Comparison of ENCODE assay signal across 2 cellular contexts in genomic region chr10:7788640-7789335, GRCh38.
TF ChIP-seq lines count a peak whose summit lies in the region.

No MANE protein-coding gene starts in this region.

TF ChIP-seq in HCT116, 20 proteins besides CTCF, POLR2A, EP300 and RAD21:
- no peak for TF ChIP-seq MAX (IDR thresholded peaks at IDR 0.05)
- TF ChIP-seq REST (IDR thresholded peaks at IDR 0.05; ENCODE audit: low read depth): no peak
- no peak for TF ChIP-seq ZBTB33 (IDR thresholded peaks at IDR 0.05; ENCODE audit: extremely low read depth, insufficient replicate concordance, low read length)
- TF ChIP-seq EGR1 (IDR thresholded peaks at IDR 0.05; ENCODE audit: low read depth): no peak
- no peak for TF ChIP-seq ELF1 (IDR thresholded peaks at IDR 0.05; ENCODE audit: borderline replicate concordance, low read depth)
- TF ChIP-seq ZFX (IDR thresholded peaks at IDR 0.05): no peak
- no peak for TF ChIP-seq ATF3 (IDR thresholded peaks at IDR 0.05)
- no peak for TF ChIP-seq CBX3 (IDR thresholded peaks at IDR 0.05; ENCODE audit: low read depth)
- no peak for TF ChIP-seq JUND (IDR thresholded peaks at IDR 0.05)
- no peak for TF ChIP-seq SP1 (IDR thresholded peaks at IDR 0.05; ENCODE audit: low read depth)
- no peak for TF ChIP-seq YY1 (IDR thresholded peaks at IDR 0.05; ENCODE audit: extremely low read depth, insufficient replicate concordance, low read depth, low read length)
- TF ChIP-seq EZH2phosphoT487 (IDR thresholded peaks at IDR 0.05; ENCODE audit: borderline replicate concordance): no peak
- no peak for TF ChIP-seq SIN3A (IDR thresholded peaks at IDR 0.05; ENCODE audit: low read depth)
- TF ChIP-seq SRF (IDR thresholded peaks at IDR 0.05; ENCODE audit: low read depth): no peak
- TF ChIP-seq EZH2 (IDR thresholded peaks at IDR 0.05): no peak
- TF ChIP-seq FOSL1 (IDR thresholded peaks at IDR 0.05; ENCODE audit: low read depth): no peak
- no peak for TF ChIP-seq POLR2AphosphoS5 (IDR thresholded peaks at IDR 0.05; ENCODE audit: low read depth, low read length)
- TF ChIP-seq TCF7L2 (IDR thresholded peaks at IDR 0.05; ENCODE audit: borderline replicate concordance, extremely low read depth, insufficient read depth, insufficient read length): no peak

TF ChIP-seq in H1, 55 proteins besides CTCF, POLR2A, EP300 and RAD21:
- TF ChIP-seq CHD2 (IDR thresholded peaks at IDR 0.05; ENCODE audit: low read length): no peak
- TF ChIP-seq ASH2L (IDR thresholded peaks at IDR 0.05; ENCODE audit: low read length): peak; percentile 3
- no peak for TF ChIP-seq SP4 (IDR thresholded peaks at IDR 0.05; ENCODE audit: low read length)
- no peak for TF ChIP-seq CHD7 (IDR thresholded peaks at IDR 0.05; ENCODE audit: insufficient replicate concordance, low read length)
- TF ChIP-seq POU5F1 (IDR thresholded peaks at IDR 0.05; ENCODE audit: low read depth, low read length): no peak
- TF ChIP-seq EGR1 (IDR thresholded peaks at IDR 0.05; ENCODE audit: borderline replicate concordance, low read depth, low read length): no peak
- 0 out of 4 replicates have a peak, but pooled peaks of 1 of the 2 experiments have one; percentile 49 for TF ChIP-seq HDAC2 (IDR thresholded peaks at IDR 0.05; ENCODE audit: borderline replicate concordance in 1 of 2, low read depth in 2 of 2, low read length in 2 of 2)
- no peak for TF ChIP-seq JUND (IDR thresholded peaks at IDR 0.05; ENCODE audit: low read length)
- TF ChIP-seq CBX5 (IDR thresholded peaks at IDR 0.05; ENCODE audit: low read depth, low read length): no peak
- no peak for TF ChIP-seq EZH2 (IDR thresholded peaks at IDR 0.05; ENCODE audit: low read depth, low read length, severe bottlenecking)
TF ChIP-seq in H1: peak in this region for 2.
